Comparison of ENCODE assay signal across 20 cellular contexts in the genomic region with DNA sequence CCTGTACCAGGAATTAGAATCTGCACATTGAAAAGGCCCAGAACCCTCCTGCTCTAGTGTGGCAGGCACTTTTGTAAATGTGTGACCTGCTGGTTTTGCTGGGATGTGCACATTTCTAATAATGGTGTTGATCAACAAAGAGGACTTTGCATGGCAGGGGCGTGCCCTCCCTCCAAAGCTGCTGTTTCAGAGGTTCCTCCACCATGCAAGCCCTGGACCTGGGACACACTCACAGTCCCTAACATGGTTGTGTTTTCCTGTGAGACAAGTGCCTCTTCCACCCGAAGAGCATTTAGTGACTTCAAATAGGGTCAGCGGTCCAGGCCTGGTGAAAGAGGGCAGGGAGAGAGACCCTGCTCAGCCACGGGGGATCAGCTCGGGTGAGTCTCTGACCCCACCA.
"Had no signal": no experiment of that assay in that cellular context is flagged by ENCODE, and none has a peak within 500 bp of the region (broad histone marks: within the 10 kb centered on the region; RNA-seq: fewer than 3 reads in every experiment).

No MANE protein-coding gene starts in this region.

- H2AFZ ChIP-seq: neural progenitor cell had no signal

- DNase-seq: activated CD4-positive, alpha-beta T cell treated with anti-CD3 and anti-CD28 coated beads for 4 hours; activated CD4-positive, CD25-positive, alpha-beta regulatory T cell; activated CD8-positive, alpha-beta T cell treated with anti-CD3 and anti-CD28 coated beads for 36 hours; activated naive CD4-positive, alpha-beta T cell treated with Interleukin-2 at 50 U/mL for 16 hours; activated naive CD8-positive, alpha-beta T cell treated with anti-CD3 and anti-CD28 coated beads for 36 hours; activated T-cell treated with anti-CD3 and anti-CD28 coated beads, Interleukin-2, amount 50 U/mL, for 1 hour; colonic mucosa; heart left ventricle; left cardiac atrium; lower lobe of right lung; mesendoderm; naive thymus-derived CD8-positive, alpha-beta T cell; posterior cingulate gyrus; small intestine; stimulated activated CD4-positive, alpha-beta T cell treated with anti-CD3 and anti-CD28 coated beads, Interleukin-15, amount 100 ng/mL, for 24 hours; stimulated activated naive CD4-positive, alpha-beta T cell; testis; uterus had no signal

- ATAC-seq: activated CD8-positive, alpha-beta T cell treated with anti-CD3 and anti-CD28 coated beads for 36 hours; heart left ventricle; naive thymus-derived CD8-positive, alpha-beta T cell had no signal

- H3K4me2 ChIP-seq: neural progenitor cell had no signal

- H3K9me3 ChIP-seq: breast epithelium, colonic mucosa, heart left ventricle, lower lobe of right lung, testis, uterus had no signal

- H3K27me3 ChIP-seq: breast epithelium, colonic mucosa, heart left ventricle, neural progenitor cell, testis, uterus had no signal

- H3K36me3 ChIP-seq: breast epithelium, colonic mucosa, heart left ventricle, lower lobe of right lung, neural progenitor cell, uterus had no signal

- H3K27ac ChIP-seq: breast epithelium, colonic mucosa, heart left ventricle, lower lobe of right lung, neural progenitor cell, testis, uterus had no signal

- H3K4me1 ChIP-seq: breast epithelium, colonic mucosa, neural progenitor cell, testis, uterus had no signal

- H3K4me3 ChIP-seq: breast epithelium, colonic mucosa, heart left ventricle, lower lobe of right lung, neural progenitor cell, testis, uterus had no signal
